Comparison of ENCODE assay signal across 15 cellular contexts in the genomic region with DNA sequence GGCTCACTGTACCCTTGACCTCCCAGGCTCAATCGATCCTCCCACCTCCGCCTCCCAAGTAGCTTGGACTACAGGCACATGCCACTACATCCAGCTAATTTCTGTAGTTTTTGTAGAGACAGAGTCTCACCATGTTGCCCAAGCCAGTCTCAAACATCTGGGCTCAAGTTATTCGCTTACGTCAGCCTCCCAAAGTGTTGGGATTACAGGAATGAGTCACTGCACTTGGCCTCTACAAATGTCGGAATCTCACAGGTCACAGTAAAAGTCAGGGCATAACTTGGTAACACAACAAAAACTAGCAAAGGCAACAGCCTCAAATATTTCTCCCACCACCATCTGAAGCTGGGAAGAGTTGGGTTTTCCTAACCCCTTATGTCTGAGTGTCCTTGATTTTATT. TPM values are rescaled to one million over a fixed set of nuclear protein-coding genes. Genes with fewer than 3 reads are reported as not detected.
DNase-seq lines count a peak whose midpoint lies in the region; ATAC-seq and TF ChIP-seq lines count a peak whose summit lies in the region.
"Had no signal": no experiment of that assay in that cellular context is flagged by ENCODE, and none has a peak within 500 bp of the region (broad histone marks: within the 10 kb centered on the region; RNA-seq: fewer than 3 reads in every experiment).

No MANE protein-coding gene starts in this region.

- POLR2A ChIA-PET in AG04450 (lab: Yijun Ruan, JAX), result interaction anchor here (0.7 kb wide), 1 partner anchor 533 kb away, joined by 4 read pairs; no protein-coding TSS in a partner anchor

- intact Hi-C loops in left lung (cut with DNase I), result no loop called here

- H3K4me3 ChIP-seq in AG04450 (ENCODE audit: low read depth, low read length), result no peak overlapping the region
- H3K4me3 ChIP-seq in left lung, result no peak overlapping the region
- no peak overlapping the region for H3K4me3 ChIP-seq in WERI-Rb-1 (ENCODE audit: low read depth, low read length)
- H3K4me3 ChIP-seq: adrenal gland had no signal

- H3K9me3 ChIP-seq in AG04450 (ENCODE audit: control insufficient read depth, insufficient read depth, low read length), result no peaks in the 10 kb centered on the region
- H3K9me3 ChIP-seq in left lung, result no peaks in the 10 kb centered on the region
- no peaks in the 10 kb centered on the region for H3K9me3 ChIP-seq in WERI-Rb-1 (ENCODE audit: severe bottlenecking)
- H3K9me3 ChIP-seq: adrenal gland had no signal

- H3K27me3 ChIP-seq in AG04450 (ENCODE audit: control insufficient read depth, insufficient read depth, low read length) (no peaks in the 10 kb centered on the region), left lung (no peaks in the 10 kb centered on the region), WERI-Rb-1 (ENCODE audit: insufficient read depth, low read depth, severe bottlenecking) (no peaks in the 10 kb centered on the region)
- H3K27me3 ChIP-seq: adrenal gland had no signal

- H3K27ac ChIP-seq in AG04450 (ENCODE audit: low read depth, low read length) (peak overlapping the region; percentile 85), left lung (no peak overlapping the region), WERI-Rb-1 (no peak overlapping the region)
- H3K27ac ChIP-seq: adrenal gland had no signal

- H3K4me1 ChIP-seq in left lung, result no peaks in the 10 kb centered on the region
- H3K4me1 ChIP-seq: adrenal gland had no signal

- ATAC-seq in left lung (peak; percentile 33), GM21528 (IDR thresholded peaks at IDR 0.05; ENCODE audit: low FRiP score, unreplicated experiment) (no peak), HG03045 (IDR thresholded peaks at IDR 0.05; ENCODE audit: unreplicated experiment) (no peak)
- ATAC-seq: T-helper 17 cell had no signal

- CTCF ChIA-PET in AG04450 (lab: Charles Lee), result interaction anchor here (0.9 kb wide), 2 partner anchors 9 to 605 kb away, joined by 3 to 5 read pairs; no protein-coding TSS in a partner anchor

- TF ChIP-seq CTCF in AG04450 (IDR thresholded peaks at IDR 0.05; ENCODE audit: low read depth, low read length) (no peak), left lung (IDR thresholded peaks at IDR 0.05) (no peak), WERI-Rb-1 (IDR thresholded peaks at IDR 0.05; ENCODE audit: low read depth, low read length) (no peak)

- H3K36me3 ChIP-seq in left lung (no peaks in the 10 kb centered on the region), WERI-Rb-1 (no peaks in the 10 kb centered on the region)
- H3K36me3 ChIP-seq: adrenal gland had no signal

- DNase-seq in AG04450 (ENCODE audit: low read depth, low spot score), result peak; percentile 88
- peak; percentile 89 for DNase-seq in HT1080 (ENCODE audit: low read depth)
- peak; percentile 97 for DNase-seq in brain pericyte (ENCODE audit: low read depth, low spot score)
- DNase-seq in left lung, result no peak
- DNase-seq in WERI-Rb-1, result no peak
- DNase-seq in activated CD4-positive, alpha-beta T cell treated with anti-CD3 and anti-CD28 coated beads for 4 hours, result no peak
- DNase-seq: activated CD8-positive, alpha-beta memory T cell treated with anti-CD3 and anti-CD28 coated beads for 24 hours; CD4-positive, CD25-positive, alpha-beta regulatory T cell; Kasumi-1; NCI-H524 treated with DMSO at 0.1 percent for 48 hours; stimulated activated naive CD4-positive, alpha-beta T cell treated with Interleukin-2 at 50 U/mL for 16 hours; T-helper 17 cell had no signal

RNA-seq across cellular contexts. Expression of gene SCG2, which starts 25.3 kb away (rescaled TPM):
- 1.5 and 1.8 TPM in 2 replicates for polyA plus RNA-seq in AG04450 (2011; rRNA removed)
- polyA minus RNA-seq in AG04450 (2011; rRNA and poly(A)+ RNA removed), result 0.56 and 0.78 TPM in 2 replicates
- total RNA-seq in HT1080 (2014; rRNA removed; shearing (Covaris generic)), result 4.6 and 8.2 TPM in 2 replicates
- polyA plus RNA-seq in HT1080 (2015; cell fraction: cytosol; rRNA removed), result 4.4 and 5.8 TPM in 2 replicates
- 17.2 and 22.1 TPM in 2 replicates for polyA plus RNA-seq in HT1080 (2015; cell fraction: nucleus; rRNA removed)
- 1 to 10 TPM in 1 of 2 donors, under 1 TPM in 1; 0.71 to 3.8 TPM for total RNA-seq in left lung
- total RNA-seq: CD4-positive, CD25-positive, alpha-beta regulatory T cell; T-helper 17 cell had no signal
- polyA plus RNA-seq: CD4-positive, CD25-positive, alpha-beta regulatory T cell had no signal

Comparison
In these comparisons a context has a peak if more than half of its experiments do, and no peak if none do; other contexts are left out.
1. DNase-seq: peak in AG04450 (single experiment), HT1080 (single experiment) and brain pericyte (single experiment); none in left lung (0 of 2), WERI-Rb-1 (single experiment) and activated CD4-positive, alpha-beta T cell treated with anti-CD3 and anti-CD28 coated beads for 4 hours (0 of 2).